In the genomic region with DNA sequence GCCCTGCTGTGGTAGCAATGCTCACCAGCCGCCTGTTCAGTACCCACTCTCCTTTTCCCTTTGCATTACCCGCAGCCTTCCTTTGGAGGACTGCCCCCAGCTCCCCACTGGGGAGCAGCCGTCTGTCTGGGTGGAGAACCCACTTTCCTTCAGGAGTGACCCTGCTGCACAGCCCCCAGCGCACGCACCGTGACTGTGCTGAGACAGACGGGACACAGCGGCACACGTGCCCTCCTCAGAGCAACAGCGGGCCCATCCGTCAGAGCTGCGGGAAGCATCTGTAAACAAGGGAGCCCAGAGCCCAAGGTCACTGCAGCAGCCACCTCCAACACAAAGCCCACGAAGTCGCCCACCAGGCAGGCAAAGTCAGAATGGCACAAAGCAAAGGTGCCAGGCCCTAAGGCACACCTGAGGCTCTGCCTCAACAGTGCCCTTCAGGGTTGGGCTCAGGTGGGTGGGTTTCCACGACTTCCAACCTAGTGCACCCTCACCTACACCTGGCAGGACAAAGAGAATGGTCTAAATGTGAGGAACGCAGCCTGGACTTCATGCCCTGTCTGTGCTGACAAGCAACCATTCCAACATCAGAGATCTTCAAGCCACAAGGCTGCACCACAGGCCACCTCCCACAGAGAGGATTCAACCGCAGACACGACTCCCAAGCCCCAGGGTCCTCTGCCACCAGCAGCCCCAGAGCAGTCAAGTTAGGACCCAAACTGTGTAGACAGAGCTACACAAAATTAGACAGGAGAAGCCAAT, we compare ENCODE assay signal across 17 cellular contexts.
DNase-seq lines count a peak whose midpoint lies in the region; ATAC-seq and TF ChIP-seq lines count a peak whose summit lies in the region.
"Had no signal": no experiment of that assay in that cellular context is flagged by ENCODE, and none has a peak within 500 bp of the region (broad histone marks: within the 10 kb centered on the region; RNA-seq: fewer than 3 reads in every experiment).

No MANE protein-coding gene starts in this region.

- no peak overlapping the region for H3K27ac Mint-ChIP-seq in activated naive CD4-positive, alpha-beta T cell treated with anti-CD3 and anti-CD28 coated beads, Interleukin-2, amount 50 U/mL, for 24 hours
- H3K27ac Mint-ChIP-seq in effector memory CD8-positive, alpha-beta T cell, result peak overlapping the region in 1 of 2 donors; percentile 72
- H3K27ac Mint-ChIP-seq in stimulated activated naive CD8-positive, alpha-beta T cell treated with anti-CD3 and anti-CD28 coated beads, Interleukin-15, amount 100 ng/mL, for 72 hours, result peak overlapping the region in 1 of 2 donors; percentile 72
- H3K27ac Mint-ChIP-seq: memory B cell had no signal

- no peaks in the 10 kb centered on the region for H3K27me3 Mint-ChIP-seq in activated naive CD4-positive, alpha-beta T cell treated with anti-CD3 and anti-CD28 coated beads, Interleukin-2, amount 50 U/mL, for 24 hours
- no peaks in the 10 kb centered on the region for H3K27me3 Mint-ChIP-seq in effector memory CD8-positive, alpha-beta T cell
- no peaks in the 10 kb centered on the region for H3K27me3 Mint-ChIP-seq in stimulated activated naive CD8-positive, alpha-beta T cell treated with anti-CD3 and anti-CD28 coated beads, Interleukin-15, amount 100 ng/mL, for 72 hours
- H3K27me3 Mint-ChIP-seq: CD4-positive, CD25-positive, alpha-beta regulatory T cell; memory B cell; naive B cell had no signal

- in situ Hi-C loops in brain microvascular endothelial cell (cut with HindIII; ENCODE audit: low pct_ligation_motif_present, low sequenced_read_pairs), result no loop called here

- H3K27me3 ChIP-seq in brain microvascular endothelial cell (replicated peaks), result no peaks in the 10 kb centered on the region
- H3K27me3 ChIP-seq: tibial nerve had no signal

- no peak for TF ChIP-seq CTCF in NB4 (IDR thresholded peaks at IDR 0.05; ENCODE audit: low read depth, low read length)
- no peak for TF ChIP-seq CTCF in brain microvascular endothelial cell (IDR thresholded peaks at IDR 0.05; ENCODE audit: low read depth, low read length, missing control alignments)

- H3K36me3 Mint-ChIP-seq in activated naive CD4-positive, alpha-beta T cell treated with anti-CD3 and anti-CD28 coated beads, Interleukin-2, amount 50 U/mL, for 24 hours, result peaks cover 4% of the 10 kb centered on the region
- H3K36me3 Mint-ChIP-seq in effector memory CD8-positive, alpha-beta T cell (ENCODE audit: insufficient read depth), result peaks cover 40% of the 10 kb centered on the region

- H3K9me3 Mint-ChIP-seq in activated naive CD4-positive, alpha-beta T cell treated with anti-CD3 and anti-CD28 coated beads, Interleukin-2, amount 50 U/mL, for 24 hours, result no peaks in the 10 kb centered on the region
- H3K9me3 Mint-ChIP-seq in effector memory CD8-positive, alpha-beta T cell, result no peaks in the 10 kb centered on the region
- H3K9me3 Mint-ChIP-seq in stimulated activated naive CD8-positive, alpha-beta T cell treated with anti-CD3 and anti-CD28 coated beads, Interleukin-15, amount 100 ng/mL, for 72 hours, result no peaks in the 10 kb centered on the region
- H3K9me3 Mint-ChIP-seq: CD4-positive, CD25-positive, alpha-beta regulatory T cell; memory B cell; naive B cell had no signal

- no peak for TF ChIP-seq POLR2A in NB4 (IDR thresholded peaks at IDR 0.05; ENCODE audit: extremely low read depth, insufficient read length)

- H3K4me3 ChIP-seq in NB4 (ENCODE audit: low read depth, low read length), result peak overlapping the region; percentile 32
- H3K4me3 ChIP-seq in brain microvascular endothelial cell (ENCODE audit: low read depth, low read length), result no peak overlapping the region
- H3K4me3 ChIP-seq: tibial nerve had no signal

- peaks cover 82% of the 10 kb centered on the region for H3K4me1 Mint-ChIP-seq in activated naive CD4-positive, alpha-beta T cell treated with anti-CD3 and anti-CD28 coated beads, Interleukin-2, amount 50 U/mL, for 24 hours
- peaks cover 50 to 60% of the 10 kb centered on the region in 2 donors for H3K4me1 Mint-ChIP-seq in effector memory CD8-positive, alpha-beta T cell (ENCODE audit: low read depth in 2 of 2)
- peaks cover 83% of the 10 kb centered on the region for H3K4me1 Mint-ChIP-seq in stimulated activated naive CD8-positive, alpha-beta T cell treated with anti-CD3 and anti-CD28 coated beads, Interleukin-15, amount 100 ng/mL, for 72 hours

- peak; percentile 27 for ATAC-seq in effector memory CD8-positive, alpha-beta T cell (replicated peaks)
- ATAC-seq in stimulated activated naive CD8-positive, alpha-beta T cell treated with anti-CD3 and anti-CD28 coated beads, Interleukin-15, amount 100 ng/mL, for 72 hours, result peak; percentile 51

- H3K27ac ChIP-seq in brain microvascular endothelial cell, result no peak overlapping the region

- no peak for DNase-seq in activated naive CD4-positive, alpha-beta T cell treated with anti-CD3 and anti-CD28 coated beads, Interleukin-2, amount 50 U/mL, for 16 hours
- peak; percentile 92 for DNase-seq in NB4 (ENCODE audit: low read depth)
- DNase-seq in effector memory CD8-positive, alpha-beta T cell, result no peak
- no peak for DNase-seq in stimulated activated naive CD8-positive, alpha-beta T cell treated with anti-CD3 and anti-CD28 coated beads, Interleukin-15, amount 100 ng/mL, for 72 hours
- DNase-seq in nucleus accumbens (lab: John Stamatoyannopoulos, UW), result no peak
- no peak for DNase-seq in brain microvascular endothelial cell
- no peak for DNase-seq in NCI-H748 (lab: John Stamatoyannopoulos, UW; ENCODE audit: unreplicated experiment)
- DNase-seq: CD4-positive, CD25-positive, alpha-beta regulatory T cell; GOT3; hippocampal formation; naive B cell; NCI-H2029; NCI-H446; SW 1271 had no signal

- H3K4me3 Mint-ChIP-seq in activated naive CD4-positive, alpha-beta T cell treated with anti-CD3 and anti-CD28 coated beads, Interleukin-2, amount 50 U/mL, for 24 hours, result peak overlapping the region; percentile 39
- peak overlapping the region; percentile 37 to 61 for H3K4me3 Mint-ChIP-seq in effector memory CD8-positive, alpha-beta T cell
- peak overlapping the region; percentile 32 to 44 for H3K4me3 Mint-ChIP-seq in stimulated activated naive CD8-positive, alpha-beta T cell treated with anti-CD3 and anti-CD28 coated beads, Interleukin-15, amount 100 ng/mL, for 72 hours
- H3K4me3 Mint-ChIP-seq: memory B cell, naive B cell had no signal

- H3K36me3 ChIP-seq in brain microvascular endothelial cell (replicated peaks), result peaks cover 9% of the 10 kb centered on the region
